Comparison of ENCODE assay signal across 20 cellular contexts in genomic region chr4:182896421-182896820, GRCh38. TPM values are rescaled to one million over a fixed set of nuclear protein-coding genes. Genes with fewer than 3 reads are reported as not detected.
A peak's percentile ranks its signal among the peaks of the same experiment; 100 is the strongest.
DNase-seq lines count a peak whose midpoint lies in the region; ATAC-seq and TF ChIP-seq lines count a peak whose summit lies in the region.
"Had no signal": no experiment of that assay in that cellular context is flagged by ENCODE, and none has a peak within 500 bp of the region (broad histone marks: within the 10 kb centered on the region; RNA-seq: fewer than 3 reads in every experiment).

No MANE protein-coding gene starts in this region.

- H3K9me3 ChIP-seq in body of pancreas (no peaks in the 10 kb centered on the region), liver (ENCODE audit: control insufficient read depth in 4 of 4, low read length in 3 of 4) (no peaks in the 10 kb centered on the region)

- H3K9me3 Mint-ChIP-seq in stimulated activated effector memory CD8-positive, alpha-beta T cell treated with anti-CD3 and anti-CD28 coated beads, Interleukin-12 subunit alpha, Interleukin-12 subunit beta, amount 100 ng/mL, for 72 hours: no peaks in the 10 kb centered on the region
- H3K9me3 Mint-ChIP-seq: CD8-positive, alpha-beta T cell; T-cell had no signal

- 90 to 92% methylated on average over 8 of the region's 8 CpGs for WGBS in body of pancreas, 2 donors
- 90% methylated on average over 8 of the region's 8 CpGs for WGBS in liver

- no peak overlapping the region for H3K9ac ChIP-seq in liver (ENCODE audit: low read depth in 1 of 2, low read length in 2 of 2)
- H3K9ac ChIP-seq: GM23248 had no signal

- no peaks in the 10 kb centered on the region for H3K27me3 ChIP-seq in body of pancreas
- H3K27me3 ChIP-seq in liver (ENCODE audit: control insufficient read depth in 4 of 4, insufficient read depth in 4 of 4, low read length in 3 of 4): no peaks in the 10 kb centered on the region

- H3K4me1 ChIP-seq in body of pancreas (peaks cover 30% of the 10 kb centered on the region), liver (ENCODE audit: control insufficient read depth in 4 of 4, insufficient read depth in 4 of 4, low read length in 3 of 4) (peaks cover 17 to 55% (median 49%) of the 10 kb centered on the region in 4 donors)

- no peak for TF ChIP-seq POLR2A in body of pancreas (IDR thresholded peaks at IDR 0.05)

- peak overlapping the region; percentile 32 for H3K27ac Mint-ChIP-seq in stimulated activated effector memory CD8-positive, alpha-beta T cell treated with anti-CD3 and anti-CD28 coated beads, Interleukin-12 subunit alpha, Interleukin-12 subunit beta, amount 100 ng/mL, for 72 hours
- H3K27ac Mint-ChIP-seq: CD8-positive, alpha-beta T cell; T-cell had no signal

- intact Hi-C loops in body of pancreas (cut with DNase I): no loop called here

- ATAC-seq in body of pancreas (no peak), HG03571 (IDR thresholded peaks at IDR 0.05; ENCODE audit: unreplicated experiment) (no peak)
- no peak for ATAC-seq in stimulated activated effector memory CD8-positive, alpha-beta T cell treated with anti-CD3 and anti-CD28 coated beads, Interleukin-12 subunit alpha, Interleukin-12 subunit beta, amount 100 ng/mL, for 72 hours
- ATAC-seq: CD8-positive, alpha-beta T cell; T-cell had no signal

- H3K4me3 ChIP-seq in body of pancreas (no peak overlapping the region), liver (ENCODE audit: low read depth in 1 of 3, low read length in 3 of 3) (no peak overlapping the region)
- H3K4me3 ChIP-seq: GM23248 had no signal

- no peaks in the 10 kb centered on the region for H3K4me1 Mint-ChIP-seq in stimulated activated effector memory CD8-positive, alpha-beta T cell treated with anti-CD3 and anti-CD28 coated beads, Interleukin-12 subunit alpha, Interleukin-12 subunit beta, amount 100 ng/mL, for 72 hours
- H3K4me1 Mint-ChIP-seq: T-cell had no signal

- TF ChIP-seq CTCF in body of pancreas (IDR thresholded peaks at IDR 0.05) (no peak), liver (IDR thresholded peaks at IDR 0.05; ENCODE audit: low read depth, low read length, missing input control) (no peak)

- H3K27ac ChIP-seq in body of pancreas: peak overlapping the region; percentile 17 to 61 (median 44)
- H3K27ac ChIP-seq in liver (ENCODE audit: low read depth in 1 of 2, low read length in 2 of 2): peak overlapping the region; percentile 71 to 73
- H3K27ac ChIP-seq: GM23248 had no signal

- no peak overlapping the region for H3K4me3 Mint-ChIP-seq in stimulated activated effector memory CD8-positive, alpha-beta T cell treated with anti-CD3 and anti-CD28 coated beads, Interleukin-12 subunit alpha, Interleukin-12 subunit beta, amount 100 ng/mL, for 72 hours
- H3K4me3 Mint-ChIP-seq: CD8-positive, alpha-beta T cell; T-cell had no signal

- TF ChIP-seq RAD21 in liver (IDR thresholded peaks at IDR 0.05): no peak

- peaks cover 0 to 4% of the 10 kb centered on the region in 2 donors for H3K36me3 ChIP-seq in body of pancreas (replicated peaks in 1 of 2; ENCODE audit: insufficient read depth in 1 of 2, low read depth in 2 of 2)
- peaks cover 2 to 21% (median 14%) of the 10 kb centered on the region in 4 donors for H3K36me3 ChIP-seq in liver (ENCODE audit: control insufficient read depth in 4 of 4, insufficient read depth in 3 of 4, low read depth in 1 of 4, low read length in 3 of 4)

- peak; percentile 40 for DNase-seq in DMS53 treated with DMSO at 0.1 percent for 48 hours (lab: John Stamatoyannopoulos, UW; ENCODE audit: unreplicated experiment)
- DNase-seq in body of pancreas: no peak
- no peak for DNase-seq in stimulated activated effector memory CD8-positive, alpha-beta T cell treated with anti-CD3 and anti-CD28 coated beads, Interleukin-12 subunit alpha, Interleukin-12 subunit beta, amount 100 ng/mL, for 72 hours (ENCODE audit: low spot score in 2 of 2)
- no peak for DNase-seq in NCI-H510A (lab: John Stamatoyannopoulos, UW)
- no peak for DNase-seq in activated CD8-positive, alpha-beta memory T cell treated with anti-CD3 and anti-CD28 coated beads, Interleukin-2, amount 50 U/mL, for 48 hours
- DNase-seq: C1 segment of cervical spinal cord; CD8-positive, alpha-beta T cell; GM23248; H7; KBM-7; MV-4-11; NCI-H1105 treated with DMSO at 0.1 percent for 48 hours; NCI-H146; NCI-H1930; NCI-H2107; NCI-H774; RPMI8226; T-cell had no signal

- H3K36me3 Mint-ChIP-seq in stimulated activated effector memory CD8-positive, alpha-beta T cell treated with anti-CD3 and anti-CD28 coated beads, Interleukin-12 subunit alpha, Interleukin-12 subunit beta, amount 100 ng/mL, for 72 hours: peaks cover 90% of the 10 kb centered on the region

TF ChIP-seq in liver, 16 proteins besides CTCF, POLR2A, EP300 and RAD21:
- TF ChIP-seq JUND (IDR thresholded peaks at IDR 0.05): no peak
- no peak for TF ChIP-seq ZBTB33 (IDR thresholded peaks at IDR 0.05)

RNA-seq across cellular contexts. Expression of gene DCTD, which starts 20.8 kb away (rescaled TPM):
- total RNA-seq in body of pancreas (10 to 100 TPM; 27.0 to 39.7 TPM), liver (10 to 100 TPM; 39.6 to 52.9 TPM)
- polyA plus RNA-seq in liver: 10 to 100 TPM; 36.9 to 49.7 TPM
